23 cellular contexts compared by ENCODE assay signal in the genomic region with DNA sequence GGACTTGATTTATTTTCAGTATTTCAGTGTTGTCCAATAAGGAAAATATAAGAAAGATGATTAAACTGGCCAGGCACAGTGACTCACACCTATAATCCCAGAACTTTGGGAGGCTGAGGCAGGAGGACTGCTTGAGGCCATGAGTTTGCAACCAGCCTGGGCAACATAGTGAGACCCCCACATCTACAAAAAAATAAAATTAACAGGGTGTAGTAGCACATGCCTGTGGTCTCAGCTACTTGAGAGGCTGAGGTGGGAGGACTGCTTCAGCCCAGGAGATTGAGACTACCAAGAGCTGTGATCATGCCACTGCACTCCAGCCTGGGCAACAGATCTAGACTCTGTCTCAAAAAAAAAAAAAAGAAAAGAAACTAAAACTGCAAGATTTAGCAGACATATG.
A peak's percentile ranks its signal among the peaks of the same experiment; 100 is the strongest.
DNase-seq lines count a peak whose midpoint lies in the region; ATAC-seq, FAIRE-seq and TF ChIP-seq lines count a peak whose summit lies in the region.
"Had no signal": no experiment of that assay in that cellular context is flagged by ENCODE, and none has a peak within 500 bp of the region (broad histone marks: within the 10 kb centered on the region; RNA-seq: fewer than 3 reads in every experiment).

No MANE protein-coding gene starts in this region.

- H3K4me1 Mint-ChIP-seq in T-helper 17 cell: no peaks in the 10 kb centered on the region
- H3K4me1 Mint-ChIP-seq: CD14-positive monocyte; CD4-positive, alpha-beta memory T cell; CD4-positive, CD25-positive, alpha-beta regulatory T cell; CD8-positive, alpha-beta memory T cell had no signal

- no peaks in the 10 kb centered on the region for H3K36me3 ChIP-seq in HEK293 (ENCODE audit: control insufficient read depth in 2 of 2, insufficient read depth in 1 of 2, low read length in 2 of 2)
- no peaks in the 10 kb centered on the region for H3K36me3 ChIP-seq in K562 (ENCODE audit: control insufficient read depth, insufficient read depth, low read length)
- H3K36me3 ChIP-seq in heart right ventricle: no peaks in the 10 kb centered on the region
- H3K36me3 ChIP-seq: BE2C had no signal

- no peak for TF ChIP-seq RAD21 in K562 (CRISPR knock-in tag; conservative IDR thresholded peaks at IDR 0.05 in 1 of 2, IDR thresholded peaks at IDR 0.05 in 1 of 2)

- POLR2A ChIA-PET in HEK293 (lab: Yijun Ruan, JAX) (no interaction called here), K562 (lab: Yijun Ruan, JAX) (no interaction called here)

- BruUV-seq in K562 (replicated peaks; lab: Mats Ljungman, UMichigan): no TSS peak

- peaks cover 2% of the 10 kb centered on the region for H3K36me3 Mint-ChIP-seq in T-helper 17 cell (ENCODE audit: low read depth)
- H3K36me3 Mint-ChIP-seq: CD14-positive monocyte; CD4-positive, alpha-beta memory T cell; CD4-positive, CD25-positive, alpha-beta regulatory T cell; CD8-positive, alpha-beta memory T cell had no signal

- H4K20me1 ChIP-seq in K562 (replicated peaks; ENCODE audit: control insufficient read depth, insufficient read depth, low read length): no peaks in the 10 kb centered on the region; the same call in 1 of the 2 replicates

- no peak overlapping the region for H3K4me3 Mint-ChIP-seq in T-helper 17 cell
- H3K4me3 Mint-ChIP-seq: CD14-positive monocyte; CD4-positive, CD25-positive, alpha-beta regulatory T cell; CD8-positive, alpha-beta memory T cell had no signal

- no peak for TF ChIP-seq POLR2A in K562 (conservative IDR thresholded peaks at IDR 0.05)

- H3K9me3 ChIP-seq in HEK293 (ENCODE audit: control insufficient read depth, insufficient read depth, low read depth, low read length) (no peaks in the 10 kb centered on the region), K562 (replicated peaks; ENCODE audit: control insufficient read depth, insufficient read depth, low read depth, low read length) (no peaks in the 10 kb centered on the region), heart right ventricle (no peaks in the 10 kb centered on the region), T-helper 17 cell (ENCODE audit: control insufficient read depth, low read length, poor library complexity, severe bottlenecking) (no peaks in the 10 kb centered on the region)
- H3K9me3 ChIP-seq: BE2C, BLaER1 had no signal

- CTCF ChIA-PET in HEK293 (lab: Yijun Ruan, JAX): interaction anchor here (0.5 to 1.1 kb wide), 4 partner anchors 46 to 318 kb away, joined by 3 to 5 read pairs (median 4); no protein-coding TSS in a partner anchor
- CTCF ChIA-PET in K562 (lab: Yijun Ruan, JAX; ENCODE audit: low intra/inter-chr PET ratio): no interaction called here

- H3K79me2 ChIP-seq in K562 (ENCODE audit: control insufficient read depth, insufficient read depth, low read length): no peaks in the 10 kb centered on the region

- intact Hi-C loops in K562 (cut with micrococcal nuclease) (no loop called here), heart right ventricle (cut with DNase I) (loop anchor here in 3 of 10 donors (10.0 kb wide), 3 partner anchors 138 to 348 kb away; a partner anchor contains a TSS)

- FAIRE-seq in K562 (lab: Jason Lieb, UNC): no peak
- FAIRE-seq: GM12878 had no signal

- DNase-seq in K562 (ENCODE audit: extremely low read depth in 1 of 4, low spot score in 3 of 4) (no peak), heart right ventricle (no peak), T-helper 17 cell (no peak), OCI-M2 (lab: John Stamatoyannopoulos, UW; ENCODE audit: unreplicated experiment) (no peak)
- DNase-seq: 8988T; ACHN; BE2C; C1 segment of cervical spinal cord; CD4-positive, alpha-beta memory T cell; CD4-positive, CD25-positive, alpha-beta regulatory T cell; CD8-positive, alpha-beta memory T cell; COR-L47; DMS 273 treated with DMSO at 0.1 percent for 48 hours; DMS153; DMS53; DMS79; DND-41; EL; GDM1 had no signal

- H3K9ac ChIP-seq in K562 (ENCODE audit: insufficient read depth in 1 of 2, low read depth in 2 of 2, low read length in 2 of 2): no peak overlapping the region
- H3K9ac ChIP-seq: BLaER1 had no signal

- TF ChIP-seq CTCF in HEK293 (tag by site-specific recombination; IDR thresholded peaks at IDR 0.05) (no peak), K562 (IDR thresholded peaks at IDR 0.05 in 2 of 3, conservative IDR thresholded peaks at IDR 0.05 in 1 of 3; ENCODE audit: insufficient read depth in 2 of 3, low read depth in 1 of 3, low read length in 3 of 3) (no peak), heart right ventricle (IDR thresholded peaks at IDR 0.05) (no peak)

- ATAC-seq in K562: no peak
- ATAC-seq in heart right ventricle: no peak
- no peak for ATAC-seq in T-helper 17 cell
- ATAC-seq: GM12878 had no signal

- H3K4me3 ChIP-seq in HEK293 (ENCODE audit: low read depth, low read length): no peak overlapping the region
- no peak overlapping the region for H3K4me3 ChIP-seq in K562
- H3K4me3 ChIP-seq in heart right ventricle: no peak overlapping the region
- H3K4me3 ChIP-seq: BLaER1, GM12878 had no signal

- no peak overlapping the region for H3K27ac ChIP-seq in HEK293 (ENCODE audit: extremely low read depth, low read depth, low read length)
- no peak overlapping the region for H3K27ac ChIP-seq in K562 (ENCODE audit: extremely low read depth, low read depth, low read length)
- H3K27ac ChIP-seq in heart right ventricle: no peak overlapping the region
- H3K27ac ChIP-seq: BLaER1 had no signal

- H3K4me1 ChIP-seq in HEK293 (ENCODE audit: control insufficient read depth, insufficient read depth, low read length): peaks cover 4% of the 10 kb centered on the region; the same call in 1 of the 2 replicates
- no peaks in the 10 kb centered on the region; a peak in 1 of 5 replicates for H3K4me1 ChIP-seq in K562 (replicated peaks in 1 of 2; ENCODE audit: control insufficient read depth in 2 of 2, insufficient read depth in 2 of 2, low read length in 2 of 2)
- H3K4me1 ChIP-seq in heart right ventricle: peaks cover 0 to 16% (median 8%) of the 10 kb centered on the region in 9 donors
- H3K4me1 ChIP-seq: BE2C had no signal

- H3K27me3 Mint-ChIP-seq in T-helper 17 cell: peaks cover 49% of the 10 kb centered on the region

- no peak for TF ChIP-seq EP300 in K562 (IDR thresholded peaks at IDR 0.05; ENCODE audit: low read length)

- no peak overlapping the region for H2AFZ ChIP-seq in K562 (ENCODE audit: low read depth, low read length)

- in situ Hi-C loops in K562 (cut with MboI): no loop called here

- no peak overlapping the region for H3K4me2 ChIP-seq in K562 (ENCODE audit: insufficient read depth, low read length)
- H3K4me2 ChIP-seq: BLaER1 had no signal

- H3K27me3 ChIP-seq in K562 (ENCODE audit: control insufficient read depth in 2 of 2, insufficient read depth in 2 of 2, low read length in 2 of 2) (no peaks in the 10 kb centered on the region), heart right ventricle (no peaks in the 10 kb centered on the region)
- H3K27me3 ChIP-seq: BE2C, BLaER1 had no signal

- no peak overlapping the region for H3K27ac Mint-ChIP-seq in T-helper 17 cell
- H3K27ac Mint-ChIP-seq: CD4-positive, alpha-beta memory T cell; CD4-positive, CD25-positive, alpha-beta regulatory T cell; CD8-positive, alpha-beta memory T cell had no signal

- H3K9me1 ChIP-seq in K562 (ENCODE audit: control insufficient read depth, insufficient read depth, low read length): no peaks in the 10 kb centered on the region

TF ChIP-seq in HEK293, 187 proteins besides CTCF, POLR2A, EP300 and RAD21:
- TF ChIP-seq ZNF146 (tag by site-specific recombination; IDR thresholded peaks at IDR 0.05) (no peak), ZNF266 (tag by site-specific recombination; IDR thresholded peaks at IDR 0.05; ENCODE audit: low read depth) (no peak), ZNF121 (tag by site-specific recombination; IDR thresholded peaks at IDR 0.05) (peak; percentile 69; the same call in 1 of the 2 replicates), OSR2 (tag by site-specific recombination; IDR thresholded peaks at IDR 0.05) (no peak)
- TF ChIP-seq, protein P1, sequence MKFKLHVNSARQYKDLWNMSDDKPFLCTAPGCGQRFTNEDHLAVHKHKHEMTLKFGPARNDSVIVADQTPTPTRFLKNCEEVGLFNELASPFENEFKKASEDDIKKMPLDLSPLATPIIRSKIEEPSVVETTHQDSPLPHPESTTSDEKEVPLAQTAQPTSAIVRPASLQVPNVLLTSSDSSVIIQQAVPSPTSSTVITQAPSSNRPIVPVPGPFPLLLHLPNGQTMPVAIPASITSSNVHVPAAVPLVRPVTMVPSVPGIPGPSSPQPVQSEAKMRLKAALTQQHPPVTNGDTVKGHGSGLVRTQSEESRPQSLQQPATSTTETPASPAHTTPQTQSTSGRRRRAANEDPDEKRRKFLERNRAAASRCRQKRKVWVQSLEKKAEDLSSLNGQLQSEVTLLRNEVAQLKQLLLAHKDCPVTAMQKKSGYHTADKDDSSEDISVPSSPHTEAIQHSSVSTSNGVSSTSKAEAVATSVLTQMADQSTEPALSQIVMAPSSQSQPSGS (tag by site-specific recombination; IDR thresholded peaks at IDR 0.05; ENCODE audit: low read depth): no peak

TF ChIP-seq in K562, 482 proteins besides CTCF, POLR2A, EP300 and RAD21:
- TF ChIP-seq CHD1 (IDR thresholded peaks at IDR 0.05; ENCODE audit: low read length): no peak
- no peak for TF ChIP-seq FOXM1 (IDR thresholded peaks at IDR 0.05; ENCODE audit: low read depth)
- TF ChIP-seq FOXM1 (CRISPR knock-in tag; IDR thresholded peaks at IDR 0.05; ENCODE audit: low read depth): no peak
- TF ChIP-seq ZNF121 (CRISPR knock-in tag; conservative IDR thresholded peaks at IDR 0.05): peak; percentile 53; the same call in 1 of the 2 replicates
